In genomic region chr9:22216730-22217160, GRCh38 we compare ENCODE assay signal across 1 cellular context.
TF ChIP-seq lines count a peak whose summit lies in the region.

No MANE protein-coding gene starts in this region.

TF ChIP-seq in GM23338, 12 proteins besides CTCF, POLR2A, EP300 and RAD21 (continued from another document):
- TF ChIP-seq ZNF462 (CRISPR knock-in tag; IDR thresholded peaks at IDR 0.05) (no peak), POLR2AphosphoS5 (IDR thresholded peaks at IDR 0.05; ENCODE audit: low read depth) (no peak), NANOG (IDR thresholded peaks at IDR 0.05; ENCODE audit: borderline replicate concordance) (no peak), ETS1 (IDR thresholded peaks at IDR 0.05) (no peak)
